In the genomic region with DNA sequence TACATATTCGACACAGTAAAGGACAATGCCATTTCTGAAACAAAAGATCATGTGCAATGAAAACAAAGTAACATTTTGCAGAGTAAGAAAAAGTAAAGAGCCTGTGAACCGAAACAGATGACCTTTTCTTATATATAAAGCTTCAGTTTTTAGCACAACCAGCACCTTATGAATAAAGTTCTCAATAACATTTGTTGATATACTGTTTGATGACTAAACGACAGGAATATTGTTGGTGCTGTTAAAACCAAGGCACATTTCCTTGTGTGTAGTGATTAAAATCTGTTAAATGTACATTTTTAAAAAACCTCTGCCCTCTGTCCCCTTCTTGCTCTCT, we compare ENCODE assay signal across 8 cellular contexts. TPM values are rescaled to one million over a fixed set of nuclear protein-coding genes. Genes with fewer than 3 reads are reported as not detected.
A peak's percentile ranks its signal among the peaks of the same experiment; 100 is the strongest.
DNase-seq lines count a peak whose midpoint lies in the region; ATAC-seq and TF ChIP-seq lines count a peak whose summit lies in the region.

No MANE protein-coding gene starts in this region.

- peaks cover 8% of the 10 kb centered on the region for H3K4me1 ChIP-seq in skeletal muscle satellite cell (ENCODE audit: control insufficient read depth, insufficient read depth, low read length)

- no peak for ATAC-seq in HG02588 (IDR thresholded peaks at IDR 0.05; ENCODE audit: unreplicated experiment)

- no peaks in the 10 kb centered on the region for H3K9me3 ChIP-seq in SK-N-MC (ENCODE audit: low read depth, low read length)
- no peaks in the 10 kb centered on the region for H3K9me3 ChIP-seq in skeletal muscle satellite cell (replicated peaks; ENCODE audit: low read length)

- peak overlapping the region; percentile 91 for H3K4me2 ChIP-seq in skeletal muscle satellite cell (ENCODE audit: low read length)

- DNase-seq in SK-N-MC (ENCODE audit: low read depth, low spot score) (no peak), fibroblast of villous mesenchyme (ENCODE audit: low read depth) (no peak), activated gamma-delta T cell (lab: John Stamatoyannopoulos, UW) (no peak), KG1 (lab: John Stamatoyannopoulos, UW) (no peak), mucosa of gallbladder (ENCODE audit: low spot score) (no peak)

- H3K9ac ChIP-seq in SK-N-MC (ENCODE audit: insufficient read length): peak overlapping the region; percentile 82
- H3K9ac ChIP-seq in skeletal muscle satellite cell (ENCODE audit: low read depth, low read length): peak overlapping the region; percentile 83

- peak overlapping the region; percentile 95 for H3K4me3 ChIP-seq in SK-N-MC
- peak overlapping the region; percentile 79 for H3K4me3 ChIP-seq in fibroblast of villous mesenchyme (ENCODE audit: low read depth, low read length)
- H3K4me3 ChIP-seq in skeletal muscle satellite cell (ENCODE audit: low read length): peak overlapping the region; percentile 81

- peaks cover 8% of the 10 kb centered on the region for H3K27me3 ChIP-seq in skeletal muscle satellite cell (ENCODE audit: control insufficient read depth, insufficient read depth, low read length)

- H3K27ac ChIP-seq in SK-N-MC: no peak overlapping the region

- TF ChIP-seq POLR2A in GM19099 (IDR thresholded peaks at IDR 0.05; ENCODE audit: extremely low read depth, insufficient read length, low read depth): peak; percentile 56

- H3K36me3 ChIP-seq in SK-N-MC (ENCODE audit: insufficient read depth, low read length) (no peaks in the 10 kb centered on the region), skeletal muscle satellite cell (ENCODE audit: insufficient read depth, low read length) (no peaks in the 10 kb centered on the region)

- no peak for TF ChIP-seq CTCF in fibroblast of villous mesenchyme (IDR thresholded peaks at IDR 0.05; ENCODE audit: insufficient read depth, low read depth, low read length)

RNA-seq across cellular contexts. Expression of gene PELI1, which starts 1.4 kb away (rescaled TPM):
- total RNA-seq in fibroblast of villous mesenchyme: 8.4 and 10.8 TPM in 2 replicates
- 2.3 and 2.8 TPM in 2 replicates for total RNA-seq in skeletal muscle satellite cell (2012; rRNA removed)
- 53.5 TPM for total RNA-seq in mucosa of gallbladder
